In genomic region chr2:186641132-186641806, GRCh38 we compare ENCODE assay signal across 9 cellular contexts. TPM values are rescaled to one million over a fixed set of nuclear protein-coding genes. Genes with fewer than 3 reads are reported as not detected.
DNase-seq lines count a peak whose midpoint lies in the region; ATAC-seq and TF ChIP-seq lines count a peak whose summit lies in the region.
"Had no signal": no experiment of that assay in that cellular context is flagged by ENCODE, and none has a peak within 500 bp of the region (broad histone marks: within the 10 kb centered on the region; RNA-seq: fewer than 3 reads in every experiment).

No MANE protein-coding gene starts in this region.

- DNase-seq in left ventricle myocardium inferior (no peak), left cardiac atrium (no peak), dedifferentiated amniotic fluid mesenchymal stem cell (ENCODE audit: extremely low spot score) (no peak), esophagus muscularis mucosa (ENCODE audit: extremely low spot score) (no peak), cerebellar nuclear complex (lab: John Stamatoyannopoulos, UW) (no peak), suprapubic skin (ENCODE audit: low spot score in 2 of 2) (no peak)
- no peak for DNase-seq in activated naive CD8-positive, alpha-beta T cell treated with anti-CD3 and anti-CD28 coated beads, Interleukin-2, amount 50 U/mL, for 24 hours

- 67% methylated on average over 2 of the region's 4 CpGs for WGBS in esophagus muscularis mucosa
- 68% methylated on average over 4 of the region's 4 CpGs for WGBS in suprapubic skin

- TF ChIP-seq EP300 in esophagus muscularis mucosa (IDR thresholded peaks at IDR 0.05), result no peak
- no peak for TF ChIP-seq EP300 in suprapubic skin (IDR thresholded peaks at IDR 0.05)

- no peak overlapping the region for H3K4me3 Mint-ChIP-seq in activated naive CD8-positive, alpha-beta T cell treated with anti-CD3 and anti-CD28 coated beads, Interleukin-2, amount 50 U/mL, for 24 hours

- H3K9me3 ChIP-seq in left ventricle myocardium inferior (replicated peaks) (no peaks in the 10 kb centered on the region), esophagus muscularis mucosa (no peaks in the 10 kb centered on the region), suprapubic skin (no peaks in the 10 kb centered on the region)

- no peaks in the 10 kb centered on the region for H3K9me3 Mint-ChIP-seq in activated naive CD8-positive, alpha-beta T cell treated with anti-CD3 and anti-CD28 coated beads, Interleukin-2, amount 50 U/mL, for 24 hours

- H3K4me3 ChIP-seq in left ventricle myocardium inferior, result no peak overlapping the region
- H3K4me3 ChIP-seq in esophagus muscularis mucosa, result no peak overlapping the region
- H3K4me3 ChIP-seq in suprapubic skin, result no peak overlapping the region

- TF ChIP-seq CTCF in left ventricle myocardium inferior (IDR thresholded peaks at IDR 0.05; ENCODE audit: borderline replicate concordance) (no peak), esophagus muscularis mucosa (IDR thresholded peaks at IDR 0.05) (no peak), suprapubic skin (IDR thresholded peaks at IDR 0.05) (no peak)

- H3K27me3 Mint-ChIP-seq in activated naive CD8-positive, alpha-beta T cell treated with anti-CD3 and anti-CD28 coated beads, Interleukin-2, amount 50 U/mL, for 24 hours, result no peaks in the 10 kb centered on the region

- peaks cover 21% of the 10 kb centered on the region for H3K4me1 Mint-ChIP-seq in activated naive CD8-positive, alpha-beta T cell treated with anti-CD3 and anti-CD28 coated beads, Interleukin-2, amount 50 U/mL, for 24 hours

- H3K36me3 Mint-ChIP-seq in activated naive CD8-positive, alpha-beta T cell treated with anti-CD3 and anti-CD28 coated beads, Interleukin-2, amount 50 U/mL, for 24 hours (ENCODE audit: low read depth), result peaks cover 4% of the 10 kb centered on the region

- ATAC-seq in left cardiac atrium (no peak), HG03045 (IDR thresholded peaks at IDR 0.05; ENCODE audit: unreplicated experiment) (peak; percentile 26)
- ATAC-seq in activated naive CD8-positive, alpha-beta T cell treated with anti-CD3 and anti-CD28 coated beads, Interleukin-2, amount 50 U/mL, for 24 hours, result peak; percentile 13

- H3K27ac ChIP-seq in left ventricle myocardium inferior (replicated peaks) (peak overlapping the region; percentile 10), esophagus muscularis mucosa (replicated peaks in 1 of 4) (peak overlapping the region in 1 of 4 donors; percentile 30), suprapubic skin (no peak overlapping the region)
- H3K27ac ChIP-seq: parathyroid adenoma had no signal

- intact Hi-C loops in left ventricle myocardium inferior (cut with micrococcal nuclease) (loop anchor here (2.0 kb wide), 1 partner anchor 138 kb away; no protein-coding TSS in a partner anchor), left cardiac atrium (cut with DNase I) (loop anchor here (1.0 to 5.0 kb wide), 2 partner anchors 137 to 139 kb away; no protein-coding TSS in a partner anchor), esophagus muscularis mucosa (cut with DNase I) (loop anchor here (1.0 to 5.0 kb wide), 2 partner anchors 44 to 137 kb away; no protein-coding TSS in a partner anchor)

- H3K36me3 ChIP-seq in left ventricle myocardium inferior (peaks cover 89% of the 10 kb centered on the region), esophagus muscularis mucosa (peaks cover 13 to 86% (median 53%) of the 10 kb centered on the region in 4 donors), suprapubic skin (peaks cover 57% of the 10 kb centered on the region)

- no peak for TF ChIP-seq POLR2A in esophagus muscularis mucosa (IDR thresholded peaks at IDR 0.05; ENCODE audit: low read depth)
- no peak for TF ChIP-seq POLR2A in suprapubic skin (IDR thresholded peaks at IDR 0.05)

- H3K4me1 ChIP-seq in left ventricle myocardium inferior (no peaks in the 10 kb centered on the region), esophagus muscularis mucosa (peaks cover 0 to 5% (median 2%) of the 10 kb centered on the region in 4 donors), suprapubic skin (no peaks in the 10 kb centered on the region)
- H3K4me1 ChIP-seq: parathyroid adenoma had no signal

- H3K27me3 ChIP-seq in left ventricle myocardium inferior (ENCODE audit: low read depth) (no peaks in the 10 kb centered on the region), esophagus muscularis mucosa (no peaks in the 10 kb centered on the region), suprapubic skin (no peaks in the 10 kb centered on the region)

- H3K27ac Mint-ChIP-seq in activated naive CD8-positive, alpha-beta T cell treated with anti-CD3 and anti-CD28 coated beads, Interleukin-2, amount 50 U/mL, for 24 hours, result no peak overlapping the region

RNA-seq across cellular contexts. Expression of gene ITGAV, which starts 51.4 kb away (rescaled TPM):
- total RNA-seq in left ventricle myocardium inferior (178 TPM), left cardiac atrium (100 to 1,000 TPM in 1 of 2 donors, 10 to 100 TPM in 1; 83.3 to 140 TPM), esophagus muscularis mucosa (100 to 1,000 TPM in 2 of 4 donors, 10 to 100 TPM in 2; 98.4 to 117 (median 105) TPM), suprapubic skin (100 to 1,000 TPM in 1 of 4 donors, 10 to 100 TPM in 3; 66.7 to 132 (median 87.2) TPM)

RNA-seq across cellular contexts. Expression of gene FAM171B, which starts 52.6 kb away (rescaled TPM):
- total RNA-seq in left ventricle myocardium inferior, result 2.5 TPM
- 1 to 10 TPM; 2.7 to 3.7 TPM for total RNA-seq in left cardiac atrium
- total RNA-seq in esophagus muscularis mucosa, result 1 to 10 TPM; 3.3 to 9.9 (median 5.9) TPM
- 1 to 10 TPM; 3.4 to 6.4 (median 4.6) TPM for total RNA-seq in suprapubic skin

Comparison
In these comparisons a context has a peak if more than half of its experiments do, and no peak if none do; other contexts are left out.
1. ATAC-seq: peak in HG03045 (single experiment) and activated naive CD8-positive, alpha-beta T cell treated with anti-CD3 and anti-CD28 coated beads, Interleukin-2, amount 50 U/mL, for 24 hours (single experiment); none in left cardiac atrium (0 of 2).